Comparison of ENCODE assay signal across 18 cellular contexts in genomic region chr10:3813267-3813666, GRCh38. TPM values are rescaled to one million over a fixed set of nuclear protein-coding genes. Genes with fewer than 3 reads are reported as not detected.
DNase-seq lines count a peak whose midpoint lies in the region; ATAC-seq and TF ChIP-seq lines count a peak whose summit lies in the region.
"Had no signal": no experiment of that assay in that cellular context is flagged by ENCODE, and none has a peak within 500 bp of the region (broad histone marks: within the 10 kb centered on the region; RNA-seq: fewer than 3 reads in every experiment).

No MANE protein-coding gene starts in this region.

- 92% methylated on average over 4 of the region's 4 CpGs for WGBS in suprapubic skin

- H3K4me1 Mint-ChIP-seq in activated naive CD8-positive, alpha-beta T cell treated with anti-CD3 and anti-CD28 coated beads, Interleukin-2, amount 10 ng/mL, durations not matched to agents 7 days and 5 days = peaks cover 57% of the 10 kb centered on the region
- H3K4me1 Mint-ChIP-seq in activated naive CD8-positive, alpha-beta T cell treated with anti-CD3 and anti-CD28 coated beads, Interleukin-2, amount 50 U/mL, for 24 hours = peaks cover 20% of the 10 kb centered on the region
- H3K4me1 Mint-ChIP-seq in activated CD8-positive, alpha-beta T cell treated with anti-CD3 and anti-CD28 coated beads, Interleukin-2, amount 10 ng/mL, durations not matched to agents 7 days and 5 days (ENCODE audit: low read depth) = peaks cover 66% of the 10 kb centered on the region

- TF ChIP-seq POLR2A in suprapubic skin (IDR thresholded peaks at IDR 0.05) = no peak

- no peaks in the 10 kb centered on the region for H3K36me3 ChIP-seq in suprapubic skin
- H3K36me3 ChIP-seq: lower lobe of right lung had no signal

- no peak for DNase-seq in activated naive CD8-positive, alpha-beta T cell treated with anti-CD3 and anti-CD28 coated beads, Interleukin-2, amount 10 ng/mL, durations not matched to agents 7 days and 5 days
- DNase-seq in activated naive CD8-positive, alpha-beta T cell treated with anti-CD3 and anti-CD28 coated beads, Interleukin-2, amount 50 U/mL, for 24 hours = no peak
- peak; percentile 17 for DNase-seq in activated CD8-positive, alpha-beta T cell treated with anti-CD3 and anti-CD28 coated beads, Interleukin-2, amount 10 ng/mL, durations not matched to agents 7 days and 5 days
- peak; percentile 41 for DNase-seq in fibroblast of peridontal ligament (ENCODE audit: extremely low read depth)
- DNase-seq in suprapubic skin (ENCODE audit: low spot score in 2 of 2) = no peak
- DNase-seq in activated effector memory CD4-positive, alpha-beta T cell treated with Interleukin-2 at 50 U/mL for 16 hours = no peak
- no peak for DNase-seq in islet precursor cell
- no peak for DNase-seq in NCI-H446 treated with DMSO at 0.1 percent for 48 hours (lab: John Stamatoyannopoulos, UW)
- DNase-seq: activated CD8-positive, alpha-beta memory T cell treated with anti-CD3 and anti-CD28 coated beads, Interleukin-2, amount 50 U/mL, for 4 hours; amygdala; lower lobe of right lung; naive thymus-derived CD8-positive, alpha-beta T cell; NCI-H1694; NCI-H446; SHP77; stimulated activated CD4-positive, alpha-beta T cell treated with anti-CD3 and anti-CD28 coated beads, Interleukin-15, amount 100 ng/mL, for 24 hours; T-helper 9 cell had no signal

- H3K27ac Mint-ChIP-seq in activated naive CD8-positive, alpha-beta T cell treated with anti-CD3 and anti-CD28 coated beads, Interleukin-2, amount 10 ng/mL, durations not matched to agents 7 days and 5 days = peak overlapping the region; percentile 34
- no peak overlapping the region for H3K27ac Mint-ChIP-seq in activated naive CD8-positive, alpha-beta T cell treated with anti-CD3 and anti-CD28 coated beads, Interleukin-2, amount 50 U/mL, for 24 hours
- no peak overlapping the region for H3K27ac Mint-ChIP-seq in activated CD8-positive, alpha-beta T cell treated with anti-CD3 and anti-CD28 coated beads, Interleukin-2, amount 10 ng/mL, durations not matched to agents 7 days and 5 days

- CTCF ChIA-PET in activated CD8-positive, alpha-beta T cell treated with anti-CD3 and anti-CD28 coated beads, Interleukin-2, amount 10 ng/mL, durations not matched to agents 7 days and 5 days (lab: Charles Lee) = no interaction called here

- H3K9me3 Mint-ChIP-seq in activated naive CD8-positive, alpha-beta T cell treated with anti-CD3 and anti-CD28 coated beads, Interleukin-2, amount 10 ng/mL, durations not matched to agents 7 days and 5 days = peaks cover 2% of the 10 kb centered on the region
- no peaks in the 10 kb centered on the region for H3K9me3 Mint-ChIP-seq in activated naive CD8-positive, alpha-beta T cell treated with anti-CD3 and anti-CD28 coated beads, Interleukin-2, amount 50 U/mL, for 24 hours
- no peaks in the 10 kb centered on the region for H3K9me3 Mint-ChIP-seq in activated CD8-positive, alpha-beta T cell treated with anti-CD3 and anti-CD28 coated beads, Interleukin-2, amount 10 ng/mL, durations not matched to agents 7 days and 5 days (ENCODE audit: insufficient read depth)

- TF ChIP-seq EP300 in suprapubic skin (IDR thresholded peaks at IDR 0.05) = no peak

- H3K27me3 Mint-ChIP-seq in activated naive CD8-positive, alpha-beta T cell treated with anti-CD3 and anti-CD28 coated beads, Interleukin-2, amount 10 ng/mL, durations not matched to agents 7 days and 5 days = no peaks in the 10 kb centered on the region
- H3K27me3 Mint-ChIP-seq in activated naive CD8-positive, alpha-beta T cell treated with anti-CD3 and anti-CD28 coated beads, Interleukin-2, amount 50 U/mL, for 24 hours = no peaks in the 10 kb centered on the region
- no peaks in the 10 kb centered on the region for H3K27me3 Mint-ChIP-seq in activated CD8-positive, alpha-beta T cell treated with anti-CD3 and anti-CD28 coated beads, Interleukin-2, amount 10 ng/mL, durations not matched to agents 7 days and 5 days (ENCODE audit: low read depth)

- H3K4me1 ChIP-seq in suprapubic skin = peaks cover 32% of the 10 kb centered on the region

- H3K27me3 ChIP-seq in suprapubic skin = no peaks in the 10 kb centered on the region

- POLR2A ChIA-PET in activated naive CD8-positive, alpha-beta T cell treated with anti-CD3 and anti-CD28 coated beads, Interleukin-2, amount 10 ng/mL, durations not matched to agents 7 days and 5 days (lab: Charles Lee) = interaction anchor here (3.5 to 4.7 kb wide), 2 partner anchors 28 to 134 kb away, joined by 22 to 79 read pairs; partner anchors contain the start of gene KLF6
- POLR2A ChIA-PET in activated CD8-positive, alpha-beta T cell treated with anti-CD3 and anti-CD28 coated beads, Interleukin-2, amount 10 ng/mL, durations not matched to agents 7 days and 5 days (lab: Charles Lee) = interaction anchor here (13.1 kb wide), 1 partner anchor 30 kb away, joined by 658 read pairs; the partner anchor contains the start of gene KLF6

- no peak overlapping the region for H3K4me3 Mint-ChIP-seq in activated naive CD8-positive, alpha-beta T cell treated with anti-CD3 and anti-CD28 coated beads, Interleukin-2, amount 10 ng/mL, durations not matched to agents 7 days and 5 days
- H3K4me3 Mint-ChIP-seq in activated naive CD8-positive, alpha-beta T cell treated with anti-CD3 and anti-CD28 coated beads, Interleukin-2, amount 50 U/mL, for 24 hours = no peak overlapping the region
- no peak overlapping the region for H3K4me3 Mint-ChIP-seq in activated CD8-positive, alpha-beta T cell treated with anti-CD3 and anti-CD28 coated beads, Interleukin-2, amount 10 ng/mL, durations not matched to agents 7 days and 5 days
- H3K4me3 Mint-ChIP-seq: naive thymus-derived CD8-positive, alpha-beta T cell had no signal

- peak overlapping the region; percentile 31 for H3K27ac ChIP-seq in suprapubic skin
- H3K27ac ChIP-seq: lower lobe of right lung had no signal

- ATAC-seq in activated naive CD8-positive, alpha-beta T cell treated with anti-CD3 and anti-CD28 coated beads, Interleukin-2, amount 10 ng/mL, durations not matched to agents 7 days and 5 days (ENCODE audit: low read depth) = no peak
- no peak for ATAC-seq in activated naive CD8-positive, alpha-beta T cell treated with anti-CD3 and anti-CD28 coated beads, Interleukin-2, amount 50 U/mL, for 24 hours
- ATAC-seq in activated CD8-positive, alpha-beta T cell treated with anti-CD3 and anti-CD28 coated beads, Interleukin-2, amount 10 ng/mL, durations not matched to agents 7 days and 5 days = no peak
- ATAC-seq: activated CD4-positive, CD25-positive, alpha-beta regulatory T cell treated with anti-CD3 and anti-CD28 coated beads, Interleukin-2, amount 50 U/mL, for 24 hours; lower lobe of right lung; naive thymus-derived CD8-positive, alpha-beta T cell had no signal

- no peak for TF ChIP-seq CTCF in suprapubic skin (IDR thresholded peaks at IDR 0.05)

- peaks cover 8% of the 10 kb centered on the region for H3K36me3 Mint-ChIP-seq in activated naive CD8-positive, alpha-beta T cell treated with anti-CD3 and anti-CD28 coated beads, Interleukin-2, amount 10 ng/mL, durations not matched to agents 7 days and 5 days
- no peaks in the 10 kb centered on the region for H3K36me3 Mint-ChIP-seq in activated naive CD8-positive, alpha-beta T cell treated with anti-CD3 and anti-CD28 coated beads, Interleukin-2, amount 50 U/mL, for 24 hours (ENCODE audit: low read depth)
- peaks cover 9% of the 10 kb centered on the region for H3K36me3 Mint-ChIP-seq in activated CD8-positive, alpha-beta T cell treated with anti-CD3 and anti-CD28 coated beads, Interleukin-2, amount 10 ng/mL, durations not matched to agents 7 days and 5 days (ENCODE audit: low read depth)
- H3K36me3 Mint-ChIP-seq: naive thymus-derived CD8-positive, alpha-beta T cell had no signal

- H3K9me3 ChIP-seq in suprapubic skin = no peaks in the 10 kb centered on the region
- H3K9me3 ChIP-seq: lower lobe of right lung had no signal

- no peak overlapping the region for H3K4me3 ChIP-seq in suprapubic skin
- H3K4me3 ChIP-seq: lower lobe of right lung had no signal

RNA-seq across cellular contexts. Expression of gene KLF6, which starts 28.3 kb away (rescaled TPM):
- 100 to 1,000 TPM; 350 to 352 TPM for total RNA-seq in activated naive CD8-positive, alpha-beta T cell treated with anti-CD3 and anti-CD28 coated beads, Interleukin-2, amount 10 ng/mL, durations not matched to agents 7 days and 5 days
- total RNA-seq in activated CD8-positive, alpha-beta T cell treated with anti-CD3 and anti-CD28 coated beads, Interleukin-2, amount 10 ng/mL, durations not matched to agents 7 days and 5 days = 100 to 1,000 TPM; 208 to 215 TPM
- total RNA-seq in suprapubic skin = 100 to 1,000 TPM; 242 to 484 (median 276) TPM

Comparison
In these comparisons a context has a peak if more than half of its experiments do, and no peak if none do; other contexts are left out.
1. DNase-seq: peak in activated CD8-positive, alpha-beta T cell treated with anti-CD3 and anti-CD28 coated beads, Interleukin-2, amount 10 ng/mL, durations not matched to agents 7 days and 5 days (single experiment) and fibroblast of peridontal ligament (single experiment); none in activated naive CD8-positive, alpha-beta T cell treated with anti-CD3 and anti-CD28 coated beads, Interleukin-2, amount 10 ng/mL, durations not matched to agents 7 days and 5 days (single experiment), activated naive CD8-positive, alpha-beta T cell treated with anti-CD3 and anti-CD28 coated beads, Interleukin-2, amount 50 U/mL, for 24 hours (single experiment), suprapubic skin (0 of 2), activated effector memory CD4-positive, alpha-beta T cell treated with Interleukin-2 at 50 U/mL for 16 hours (single experiment), islet precursor cell (single experiment) and NCI-H446 treated with DMSO at 0.1 percent for 48 hours (single experiment).